15 cellular contexts compared by ENCODE assay signal in genomic region chr5:176737746-176738699, GRCh38.
A peak's percentile ranks its signal among the peaks of the same experiment; 100 is the strongest.
DNase-seq lines count a peak whose midpoint lies in the region; ATAC-seq and TF ChIP-seq lines count a peak whose summit lies in the region.
"Had no signal": no experiment of that assay in that cellular context is flagged by ENCODE, and none has a peak within 500 bp of the region (broad histone marks: within the 10 kb centered on the region; RNA-seq: fewer than 3 reads in every experiment).

No MANE protein-coding gene starts in this region.

- no peak overlapping the region for H2AK5ac ChIP-seq in H9 (ENCODE audit: insufficient read length, low read length)

- H3K18ac ChIP-seq in H9 (ENCODE audit: insufficient read length, low read depth, low read length): no peak overlapping the region

- no peak for ATAC-seq in WTC11
- ATAC-seq: activated naive CD8-positive, alpha-beta T cell treated with anti-CD3 and anti-CD28 coated beads, Interleukin-2, amount 50 U/mL, for 24 hours; left lung; right cardiac atrium had no signal

- H3K9me3 Mint-ChIP-seq in H9: no peaks in the 10 kb centered on the region; a peak in 1 of 5 replicates
- H3K9me3 Mint-ChIP-seq in WTC11: no peaks in the 10 kb centered on the region
- H3K9me3 Mint-ChIP-seq: activated naive CD8-positive, alpha-beta T cell treated with anti-CD3 and anti-CD28 coated beads, Interleukin-2, amount 50 U/mL, for 24 hours had no signal

- H3K27me3 Mint-ChIP-seq in H9 (ENCODE audit: low read depth) (peaks cover 49% of the 10 kb centered on the region), WTC11 (ENCODE audit: low read depth) (peaks cover 34% of the 10 kb centered on the region)

- no peak overlapping the region for H3K4me2 ChIP-seq in H9 (ENCODE audit: insufficient read depth, insufficient read length, low read length)

- no peak overlapping the region for H3K4ac ChIP-seq in H9 (ENCODE audit: low read depth, low read length)

- no peak overlapping the region for H2BK12ac ChIP-seq in H9 (ENCODE audit: insufficient read length, low read depth, low read length)

- H3K4me1 ChIP-seq in H9 (ENCODE audit: insufficient read depth, low read length): no peaks in the 10 kb centered on the region; the same call in 1 of the 2 replicates
- H3K4me1 ChIP-seq: left lung had no signal

- H3K23ac ChIP-seq in H9 (ENCODE audit: insufficient read length, low read depth, low read length): no peak overlapping the region

- CTCF ChIA-PET in WTC11 (lab: Charles Lee): interaction anchor here (0.7 to 7.0 kb wide), 5 partner anchors 38 to 77 kb away, joined by 3 to 54 read pairs (median 3); no protein-coding TSS in a partner anchor

- H3K27ac ChIP-seq in H9 (ENCODE audit: insufficient read length, low read depth, low read length): no peak overlapping the region
- H3K27ac ChIP-seq: esophagus muscularis mucosa, left lung, Peyer's patch, SK-N-MC had no signal

- no peak overlapping the region for H3K56ac ChIP-seq in H9 (ENCODE audit: insufficient read length, low read depth, low read length)

- no peak overlapping the region for H2AFZ ChIP-seq in H9 (ENCODE audit: low read length)

- DNase-seq in H9 (peak; percentile 15), WTC11 (ENCODE audit: low spot score) (no peak), iPS-NIHi7 (ENCODE audit: extremely low spot score) (peak; percentile 6), epidermal melanocyte (ENCODE audit: insufficient read length, low spot score) (no peak), GOT3 (lab: John Stamatoyannopoulos, UW) (no peak)
- peak; percentile 17 for DNase-seq in stimulated activated CD8-positive, alpha-beta memory T cell treated with anti-CD3 and anti-CD28 coated beads, Interleukin-4, amount 100 ng/mL, for 48 hours
- no peak for DNase-seq in stimulated activated CD4-positive, alpha-beta T cell treated with anti-CD3 and anti-CD28 coated beads, Interleukin-15, amount 100 ng/mL, for 24 hours
- DNase-seq: activated CD4-positive, alpha-beta T cell treated with anti-CD3 and anti-CD28 coated beads, Interleukin-2, amount 50 U/mL, for 4 hours; activated naive CD8-positive, alpha-beta T cell treated with anti-CD3 and anti-CD28 coated beads, Interleukin-2, amount 50 U/mL, for 24 hours; nucleus accumbens; right cardiac atrium had no signal

- H3K27ac Mint-ChIP-seq in H9 (no peak overlapping the region), WTC11 (no peak overlapping the region)
- H3K27ac Mint-ChIP-seq: activated naive CD8-positive, alpha-beta T cell treated with anti-CD3 and anti-CD28 coated beads, Interleukin-2, amount 50 U/mL, for 24 hours had no signal

- no peak overlapping the region for H3T11ph ChIP-seq in H9 (ENCODE audit: low read length)

- no peak overlapping the region for H2BK15ac ChIP-seq in H9 (ENCODE audit: low read depth, low read length)

- H2BK5ac ChIP-seq in H9 (ENCODE audit: insufficient read length, low read length): no peak overlapping the region

- H3K4me1 Mint-ChIP-seq in H9: peaks cover 48 to 59% of the 10 kb centered on the region in 2 experiments
- H3K4me1 Mint-ChIP-seq in WTC11: peaks cover 47% of the 10 kb centered on the region

- peaks cover under 1% of the 10 kb centered on the region for H3K23me2 ChIP-seq in H9 (ENCODE audit: insufficient read length, low read depth, low read length, poor library complexity, severe bottlenecking)

- H3K4me3 Mint-ChIP-seq in H9 (no peak overlapping the region), WTC11 (no peak overlapping the region)
- H3K4me3 Mint-ChIP-seq: activated naive CD8-positive, alpha-beta T cell treated with anti-CD3 and anti-CD28 coated beads, Interleukin-2, amount 50 U/mL, for 24 hours had no signal

- H3K9me3 ChIP-seq in H9 (ENCODE audit: control insufficient read depth, low read depth, low read length): no peaks in the 10 kb centered on the region
- H3K9me3 ChIP-seq: esophagus muscularis mucosa, left lung, Peyer's patch had no signal

- no peaks in the 10 kb centered on the region for H3K79me1 ChIP-seq in H9 (ENCODE audit: insufficient read depth, low read depth, low read length, poor library complexity, severe bottlenecking)

- TF ChIP-seq CTCF in H9 (conservative IDR thresholded peaks at IDR 0.05) (no peak), WTC11 (IDR thresholded peaks at IDR 0.05) (no peak)

- WGBS in H9 (ENCODE audit: extremely low coverage, insufficient read length, low lambda C conversion rate): no CpG with 5 or more reads among the region's 21 CpGs

- H4K20me1 ChIP-seq in H9 (ENCODE audit: control insufficient read depth, insufficient read depth, insufficient read length): no peaks in the 10 kb centered on the region

- H3K27me3 ChIP-seq in H9 (ENCODE audit: insufficient read depth, low read length): no peaks in the 10 kb centered on the region; the same call in 1 of the 2 replicates

- H2BK20ac ChIP-seq in H9 (ENCODE audit: low read depth, low read length, poor library complexity, severe bottlenecking): no peak overlapping the region

- no peaks in the 10 kb centered on the region for H3K79me2 ChIP-seq in H9 (ENCODE audit: insufficient read depth, low read length)

- H3K14ac ChIP-seq in H9 (ENCODE audit: insufficient read depth, low read length): no peak overlapping the region

- no peak overlapping the region for H4K8ac ChIP-seq in H9 (replicated peaks; ENCODE audit: insufficient read length, low read depth, low read length)

- no peak overlapping the region for H4K91ac ChIP-seq in H9 (ENCODE audit: insufficient read length, low read depth, low read length)

- H4K5ac ChIP-seq in H9 (ENCODE audit: insufficient read length, low read depth, low read length): no peak overlapping the region

- H3K9ac ChIP-seq in H9 (ENCODE audit: extremely low read depth, insufficient read length, low read length): no peak overlapping the region

- no peak overlapping the region for H2BK120ac ChIP-seq in H9 (ENCODE audit: low read depth, low read length, poor library complexity, severe bottlenecking)

- POLR2A ChIA-PET in WTC11 (lab: Charles Lee): interaction anchor here (0.6 kb wide), 1 partner anchor 483 kb away, joined by 4 read pairs; no protein-coding TSS in a partner anchor

- H3K36me3 Mint-ChIP-seq in H9 (ENCODE audit: insufficient read depth in 1 of 3, low read depth in 3 of 3): no peaks in the 10 kb centered on the region
- no peaks in the 10 kb centered on the region for H3K36me3 Mint-ChIP-seq in WTC11

TF ChIP-seq in WTC11, 78 proteins besides CTCF, POLR2A, EP300 and RAD21 (continues in another document):
- TF ChIP-seq CBFB (CRISPR knock-in tag; IDR thresholded peaks at IDR 0.05; ENCODE audit: low read depth) (no peak), FOXP1 (CRISPR knock-in tag; IDR thresholded peaks at IDR 0.05; ENCODE audit: borderline replicate concordance) (no peak), JAZF1 (CRISPR knock-in tag; IDR thresholded peaks at IDR 0.05) (no peak), MLX (CRISPR knock-in tag; IDR thresholded peaks at IDR 0.05) (no peak), PREB (CRISPR knock-in tag; IDR thresholded peaks at IDR 0.05; ENCODE audit: borderline replicate concordance) (no peak), ETV6 (CRISPR knock-in tag; IDR thresholded peaks at IDR 0.05) (no peak), NR3C1 (CRISPR knock-in tag; conservative IDR thresholded peaks at IDR 0.05; ENCODE audit: low read depth) (no peak), USF1 (CRISPR knock-in tag; IDR thresholded peaks at IDR 0.05) (peak; percentile 73; the same call in 1 of the 2 replicates), USF2 (CRISPR knock-in tag; IDR thresholded peaks at IDR 0.05) (peak; percentile 80), TEAD4 (CRISPR knock-in tag; IDR thresholded peaks at IDR 0.05) (no peak), ATF6 (CRISPR knock-in tag; IDR thresholded peaks at IDR 0.05) (no peak)

Comparison
In these comparisons a context has a peak if more than half of its experiments do, and no peak if none do; other contexts are left out.
1. DNase-seq: peak in H9 (single experiment), iPS-NIHi7 (single experiment) and stimulated activated CD8-positive, alpha-beta memory T cell treated with anti-CD3 and anti-CD28 coated beads, Interleukin-4, amount 100 ng/mL, for 48 hours (single experiment); none in WTC11 (single experiment), epidermal melanocyte (single experiment), stimulated activated CD4-positive, alpha-beta T cell treated with anti-CD3 and anti-CD28 coated beads, Interleukin-15, amount 100 ng/mL, for 24 hours (single experiment) and GOT3 (single experiment).